26 cellular contexts compared by ENCODE assay signal in genomic region chr1:92870591-92870990, GRCh38.
"Had no signal": no experiment of that assay in that cellular context is flagged by ENCODE, and none has a peak within 500 bp of the region (broad histone marks: within the 10 kb centered on the region; RNA-seq: fewer than 3 reads in every experiment).

No MANE protein-coding gene starts in this region.

- FAIRE-seq: kidney, pancreas had no signal

- H3K4me1 Mint-ChIP-seq: neural crest cell had no signal

- DNase-seq: cortex of kidney; effector CD4-positive, alpha-beta T cell; foreskin fibroblast; gastrocnemius medialis; head of caudate nucleus; kidney; pancreas; stimulated activated CD4-positive, alpha-beta T cell treated with anti-CD3 and anti-CD28 coated beads, Interleukin-12 subunit alpha, Interleukin-12 subunit beta, amount 100 ng/mL, for 4 hours; stimulated activated CD4-positive, alpha-beta T cell treated with anti-CD3 and anti-CD28 coated beads, Interleukin-1b, Interleukin-23, amount 100 ng/mL, for 48 hours; stimulated activated CD4-positive, alpha-beta T cell treated with anti-CD3 and anti-CD28 coated beads, Interleukin-4, amount 100 ng/mL, for 1 hour; stimulated activated CD8-positive, alpha-beta memory T cell treated with anti-CD3 and anti-CD28 coated beads, Interleukin-4, amount 100 ng/mL, for 48 hours; stimulated activated naive CD4-positive, alpha-beta T cell treated with Interleukin-2 at 50 U/mL for 16 hours; stomach; testis; tibial artery; upper lobe of left lung; uterus had no signal

- H3K4me2 ChIP-seq: hepatocyte, smooth muscle cell had no signal

- H3K4me1 ChIP-seq: gastrocnemius medialis, pancreas, stomach, testis, tibial artery, upper lobe of left lung, uterus had no signal

- H3K27ac ChIP-seq: gastrocnemius medialis, hepatocyte, neutrophil, pancreas, stomach, testis, tibial artery, upper lobe of left lung, uterus had no signal

- H3K9me3 Mint-ChIP-seq: memory B cell; natural killer cell treated with Interleukin-12 subunit alpha and Interleukin-12 subunit beta and Interleukin-15 and Interleukin-18, amount 100 ng/mL, for 72 hours had no signal

- H3K79me2 ChIP-seq: hepatocyte had no signal

- H3K36me3 ChIP-seq: gastrocnemius medialis, neutrophil, pancreas, upper lobe of left lung, uterus had no signal

- H2AFZ ChIP-seq: hepatocyte had no signal

- H3K4me3 Mint-ChIP-seq: memory B cell; natural killer cell treated with Interleukin-12 subunit alpha and Interleukin-12 subunit beta and Interleukin-15 and Interleukin-18, amount 100 ng/mL, for 72 hours; neural crest cell had no signal

- H3K27me3 ChIP-seq: gastrocnemius medialis, hepatocyte, neutrophil, pancreas, stomach, testis, tibial artery, upper lobe of left lung, uterus had no signal

- H3K9me3 ChIP-seq: gastrocnemius medialis, neutrophil, pancreas, stomach, testis, upper lobe of left lung had no signal

- H3K4me3 ChIP-seq: gastrocnemius medialis, hepatocyte, lung, pancreas, smooth muscle cell, stomach, testis, tibial artery, upper lobe of left lung, uterus had no signal

- ATAC-seq: gastrocnemius medialis; left lobe of liver; natural killer cell treated with Interleukin-12 subunit alpha and Interleukin-12 subunit beta and Interleukin-15 and Interleukin-18, amount 100 ng/mL, for 72 hours; pancreas; sciatic nerve had no signal

- H3K27me3 Mint-ChIP-seq: memory B cell; natural killer cell treated with Interleukin-12 subunit alpha and Interleukin-12 subunit beta and Interleukin-15 and Interleukin-18, amount 100 ng/mL, for 72 hours had no signal
